In the genomic region with DNA sequence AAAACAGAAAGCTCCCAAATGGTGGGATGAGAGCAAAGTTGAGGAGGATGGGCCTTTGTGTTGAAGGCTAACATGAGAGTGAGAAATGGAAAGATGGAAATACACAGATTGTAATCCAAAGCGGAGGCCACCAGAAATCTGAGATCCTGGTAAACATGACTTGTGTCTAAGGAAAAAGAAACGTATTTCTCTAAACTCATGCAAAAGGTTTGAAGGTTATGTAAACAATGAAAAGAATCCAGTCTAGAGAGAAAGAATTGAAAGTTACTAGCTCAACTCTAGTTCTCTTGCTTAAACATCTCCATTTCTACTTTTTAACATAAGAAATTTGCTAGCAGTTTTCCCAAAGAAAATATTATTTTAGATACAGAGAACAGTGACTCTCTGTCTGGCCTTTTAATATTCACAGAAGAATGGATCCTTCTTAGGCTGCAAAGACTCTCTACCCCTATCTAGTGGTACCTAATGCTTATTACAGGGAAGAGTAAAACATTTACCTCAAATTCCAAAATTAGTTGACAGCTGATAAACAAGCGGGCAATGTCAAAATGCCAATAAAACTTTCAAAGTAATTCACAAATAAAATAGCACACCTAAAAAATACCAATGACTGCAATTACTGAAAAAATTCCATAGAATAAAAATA, we compare ENCODE assay signal across 1 cellular context.
A peak's percentile ranks its signal among the peaks of the same experiment; 100 is the strongest.
TF ChIP-seq lines count a peak whose summit lies in the region.

No MANE protein-coding gene starts in this region.

TF ChIP-seq in HepG2, 621 proteins besides CTCF, POLR2A, EP300 and RAD21 (continued from another document and continues in another):
- TF ChIP-seq E2F5 (CRISPR knock-in tag; conservative IDR thresholded peaks at IDR 0.05) (no peak), TARDBP (CRISPR knock-in tag; IDR thresholded peaks at IDR 0.05) (peak; percentile 57; the same call in 1 of the 2 replicates), ELF3 (CRISPR knock-in tag; IDR thresholded peaks at IDR 0.05) (peak; percentile 55; the same call in 1 of the 2 replicates), KLF12 (CRISPR knock-in tag; IDR thresholded peaks at IDR 0.05; ENCODE audit: borderline replicate concordance) (no peak), U2AF2 (IDR thresholded peaks at IDR 0.05; ENCODE audit: low read depth, low read length) (no peak), RAD51 (IDR thresholded peaks at IDR 0.05; ENCODE audit: borderline replicate concordance) (no peak), ZKSCAN5 (CRISPR knock-in tag; IDR thresholded peaks at IDR 0.05) (no peak), DR1 (CRISPR knock-in tag; IDR thresholded peaks at IDR 0.05) (no peak), PHF8 (CRISPR knock-in tag; IDR thresholded peaks at IDR 0.05) (no peak), SAFB2 (CRISPR knock-in tag; IDR thresholded peaks at IDR 0.05; ENCODE audit: borderline replicate concordance, low read depth) (no peak), EED (CRISPR knock-in tag; IDR thresholded peaks at IDR 0.05) (no peak), GZF1 (CRISPR knock-in tag; IDR thresholded peaks at IDR 0.05) (no peak), ZNF616 (CRISPR knock-in tag; IDR thresholded peaks at IDR 0.05; ENCODE audit: low read depth) (no peak), ZBTB8A (CRISPR knock-in tag; IDR thresholded peaks at IDR 0.05; ENCODE audit: borderline replicate concordance, low read depth) (no peak), JUN (CRISPR knock-in tag; IDR thresholded peaks at IDR 0.05) (no peak), FOXA1 (IDR thresholded peaks at IDR 0.05) (peak; percentile 57; the same call in 1 of the 2 replicates), FOXA1 (CRISPR knock-in tag; IDR thresholded peaks at IDR 0.05) (peak; percentile 85), RXRB (CRISPR knock-in tag; IDR thresholded peaks at IDR 0.05; ENCODE audit: borderline replicate concordance) (peak; percentile 23; the same call in 1 of the 2 replicates), SAP130 (CRISPR knock-in tag; IDR thresholded peaks at IDR 0.05; ENCODE audit: low read depth) (peak; percentile 64), RORA (CRISPR knock-in tag; IDR thresholded peaks at IDR 0.05) (no peak), NRL (CRISPR knock-in tag; IDR thresholded peaks at IDR 0.05; ENCODE audit: borderline replicate concordance) (no peak), ZNF33B (CRISPR knock-in tag; IDR thresholded peaks at IDR 0.05) (no peak), ZNF597 (CRISPR knock-in tag; IDR thresholded peaks at IDR 0.05) (no peak), ZNF850 (CRISPR knock-in tag; conservative IDR thresholded peaks at IDR 0.05) (no peak), ZNF124 (CRISPR knock-in tag; IDR thresholded peaks at IDR 0.05) (no peak), ZNF430 (CRISPR knock-in tag; IDR thresholded peaks at IDR 0.05) (no peak), ZNF383 (CRISPR knock-in tag; IDR thresholded peaks at IDR 0.05; ENCODE audit: borderline replicate concordance) (no peak), ZNF768 (CRISPR knock-in tag; IDR thresholded peaks at IDR 0.05) (no peak), ZNF224 (CRISPR knock-in tag; IDR thresholded peaks at IDR 0.05) (no peak), BRD4 (CRISPR knock-in tag; IDR thresholded peaks at IDR 0.05) (no peak), THYN1 (CRISPR knock-in tag; IDR thresholded peaks at IDR 0.05; ENCODE audit: borderline replicate concordance, low read depth) (no peak), TRAFD1 (CRISPR knock-in tag; IDR thresholded peaks at IDR 0.05; ENCODE audit: borderline replicate concordance) (no peak), ZNF674 (CRISPR knock-in tag; IDR thresholded peaks at IDR 0.05; ENCODE audit: low read depth) (no peak), NCOA2 (CRISPR knock-in tag; IDR thresholded peaks at IDR 0.05) (peak; percentile 77), FIP1L1 (IDR thresholded peaks at IDR 0.05; ENCODE audit: borderline replicate concordance, insufficient read depth, low read depth, low read length) (no peak), GPBP1L1 (CRISPR knock-in tag; IDR thresholded peaks at IDR 0.05) (no peak), CREB1 (IDR thresholded peaks at IDR 0.05) (no peak), CREB1 (CRISPR knock-in tag; IDR thresholded peaks at IDR 0.05) (peak; percentile 64), NAIF1 (CRISPR knock-in tag; IDR thresholded peaks at IDR 0.05; ENCODE audit: borderline replicate concordance) (no peak), ZSCAN29 (CRISPR knock-in tag; conservative IDR thresholded peaks at IDR 0.05) (no peak), ZNF652 (CRISPR knock-in tag; IDR thresholded peaks at IDR 0.05; ENCODE audit: borderline replicate concordance, low read depth) (no peak), ZIK1 (CRISPR knock-in tag; IDR thresholded peaks at IDR 0.05; ENCODE audit: borderline replicate concordance, low read depth) (no peak), ZBTB7A (CRISPR knock-in tag; IDR thresholded peaks at IDR 0.05) (no peak)
- TF ChIP-seq, protein P1, sequence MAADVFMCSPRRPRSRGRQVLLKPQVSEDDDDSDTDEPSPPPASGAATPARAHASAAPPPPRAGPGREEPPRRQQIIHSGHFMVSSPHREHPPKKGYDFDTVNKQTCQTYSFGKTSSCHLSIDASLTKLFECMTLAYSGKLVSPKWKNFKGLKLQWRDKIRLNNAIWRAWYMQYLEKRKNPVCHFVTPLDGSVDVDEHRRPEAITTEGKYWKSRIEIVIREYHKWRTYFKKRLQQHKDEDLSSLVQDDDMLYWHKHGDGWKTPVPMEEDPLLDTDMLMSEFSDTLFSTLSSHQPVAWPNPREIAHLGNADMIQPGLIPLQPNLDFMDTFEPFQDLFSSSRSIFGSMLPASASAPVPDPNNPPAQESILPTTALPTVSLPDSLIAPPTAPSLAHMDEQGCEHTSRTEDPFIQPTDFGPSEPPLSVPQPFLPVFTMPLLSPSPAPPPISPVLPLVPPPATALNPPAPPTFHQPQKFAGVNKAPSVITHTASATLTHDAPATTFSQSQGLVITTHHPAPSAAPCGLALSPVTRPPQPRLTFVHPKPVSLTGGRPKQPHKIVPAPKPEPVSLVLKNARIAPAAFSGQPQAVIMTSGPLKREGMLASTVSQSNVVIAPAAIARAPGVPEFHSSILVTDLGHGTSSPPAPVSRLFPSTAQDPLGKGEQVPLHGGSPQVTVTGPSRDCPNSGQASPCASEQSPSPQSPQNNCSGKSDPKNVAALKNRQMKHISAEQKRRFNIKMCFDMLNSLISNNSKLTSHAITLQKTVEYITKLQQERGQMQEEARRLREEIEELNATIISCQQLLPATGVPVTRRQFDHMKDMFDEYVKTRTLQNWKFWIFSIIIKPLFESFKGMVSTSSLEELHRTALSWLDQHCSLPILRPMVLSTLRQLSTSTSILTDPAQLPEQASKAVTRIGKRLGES (CRISPR knock-in tag; IDR thresholded peaks at IDR 0.05; ENCODE audit: borderline replicate concordance) = no peak
- TF ChIP-seq, protein P2, sequence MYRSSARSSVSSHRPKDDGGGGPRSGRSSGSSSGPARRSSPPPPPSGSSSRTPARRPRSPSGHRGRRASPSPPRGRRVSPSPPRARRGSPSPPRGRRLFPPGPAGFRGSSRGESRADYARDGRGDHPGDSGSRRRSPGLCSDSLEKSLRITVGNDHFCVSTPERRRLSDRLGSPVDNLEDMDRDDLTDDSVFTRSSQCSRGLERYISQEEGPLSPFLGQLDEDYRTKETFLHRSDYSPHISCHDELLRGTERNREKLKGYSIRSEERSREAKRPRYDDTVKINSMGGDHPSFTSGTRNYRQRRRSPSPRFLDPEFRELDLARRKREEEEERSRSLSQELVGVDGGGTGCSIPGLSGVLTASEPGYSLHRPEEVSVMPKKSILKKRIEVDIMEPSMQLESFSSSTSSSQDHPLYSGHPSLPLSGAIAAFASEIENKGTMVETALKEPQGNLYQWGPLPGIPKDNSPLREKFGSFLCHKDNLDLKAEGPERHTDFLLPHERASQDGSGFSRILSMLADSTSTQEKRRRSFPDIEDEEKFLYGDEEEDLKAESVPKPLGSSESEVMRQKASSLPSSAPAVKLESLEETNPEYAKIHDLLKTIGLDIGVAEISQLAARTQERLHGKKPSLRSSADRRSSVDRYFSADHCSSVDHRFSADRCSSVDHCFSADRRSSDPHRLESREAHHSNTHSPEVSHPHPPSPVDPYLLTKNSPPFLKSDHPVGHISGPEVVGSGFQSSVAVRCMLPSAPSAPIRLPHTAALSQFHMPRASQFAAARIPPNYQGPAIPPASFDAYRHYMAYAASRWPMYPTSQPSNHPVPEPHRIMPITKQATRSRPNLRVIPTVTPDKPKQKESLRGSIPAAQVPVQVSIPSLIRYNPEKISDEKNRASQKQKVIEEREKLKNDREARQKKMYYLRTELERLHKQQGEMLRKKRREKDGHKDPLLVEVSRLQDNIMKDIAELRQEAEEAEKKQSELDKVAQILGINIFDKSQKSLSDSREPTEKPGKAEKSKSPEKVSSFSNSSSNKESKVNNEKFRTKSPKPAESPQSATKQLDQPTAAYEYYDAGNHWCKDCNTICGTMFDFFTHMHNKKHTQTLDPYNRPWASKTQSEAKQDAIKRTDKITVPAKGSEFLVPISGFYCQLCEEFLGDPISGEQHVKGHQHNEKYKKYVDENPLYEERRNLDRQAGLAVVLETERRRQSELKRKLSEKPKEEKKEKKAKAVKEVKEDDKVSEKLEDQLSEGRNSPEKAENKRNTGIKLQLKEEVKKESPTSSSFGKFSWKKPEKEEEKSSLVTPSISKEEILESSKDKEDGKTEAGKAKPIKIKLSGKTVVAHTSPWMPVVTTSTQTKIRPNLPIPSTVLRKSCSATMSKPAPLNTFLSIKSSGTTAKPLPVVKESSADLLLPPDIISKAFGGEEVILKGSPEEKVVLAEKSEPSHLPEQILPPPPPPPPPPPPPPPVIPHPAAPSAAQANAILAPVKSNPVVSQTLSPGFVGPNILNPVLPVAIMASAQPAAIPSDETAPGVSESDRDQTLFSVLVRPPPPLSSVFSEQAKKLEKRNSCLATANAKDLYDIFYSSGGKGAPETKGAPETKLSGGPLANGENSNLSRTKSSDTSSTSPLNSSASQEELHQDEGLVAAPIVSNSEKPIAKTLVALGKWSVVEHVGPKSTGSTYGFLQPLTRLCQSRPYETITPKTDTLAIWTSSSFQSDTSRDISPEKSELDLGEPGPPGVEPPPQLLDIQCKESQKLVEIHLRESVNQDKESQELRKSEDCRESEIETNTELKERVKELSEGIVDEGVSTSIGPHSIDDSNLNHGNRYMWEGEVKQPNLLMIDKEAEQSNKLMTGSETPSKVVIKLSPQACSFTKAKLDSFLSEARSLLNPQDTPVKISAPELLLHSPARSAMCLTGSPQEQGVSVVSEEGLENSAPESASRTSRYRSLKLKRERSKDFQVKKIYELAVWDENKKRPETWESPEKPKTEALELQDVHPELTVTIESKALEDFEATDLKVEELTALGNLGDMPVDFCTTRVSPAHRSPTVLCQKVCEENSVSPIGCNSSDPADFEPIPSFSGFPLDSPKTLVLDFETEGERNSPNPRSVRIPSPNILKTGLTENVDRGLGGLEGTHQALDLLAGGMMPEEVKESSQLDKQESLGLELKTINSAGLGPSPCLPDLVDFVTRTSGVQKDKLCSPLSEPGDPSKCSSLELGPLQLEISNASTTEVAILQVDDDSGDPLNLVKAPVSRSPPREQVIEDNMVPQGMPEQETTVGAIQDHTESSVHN (CRISPR knock-in tag; IDR thresholded peaks at IDR 0.05) = no peak
- TF ChIP-seq, protein P3, sequence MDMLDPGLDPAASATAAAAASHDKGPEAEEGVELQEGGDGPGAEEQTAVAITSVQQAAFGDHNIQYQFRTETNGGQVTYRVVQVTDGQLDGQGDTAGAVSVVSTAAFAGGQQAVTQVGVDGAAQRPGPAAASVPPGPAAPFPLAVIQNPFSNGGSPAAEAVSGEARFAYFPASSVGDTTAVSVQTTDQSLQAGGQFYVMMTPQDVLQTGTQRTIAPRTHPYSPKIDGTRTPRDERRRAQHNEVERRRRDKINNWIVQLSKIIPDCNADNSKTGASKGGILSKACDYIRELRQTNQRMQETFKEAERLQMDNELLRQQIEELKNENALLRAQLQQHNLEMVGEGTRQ (IDR thresholded peaks at IDR 0.05; ENCODE audit: low read depth, low read length) = no peak
- TF ChIP-seq, protein P3 (CRISPR knock-in tag; IDR thresholded peaks at IDR 0.05; ENCODE audit: borderline replicate concordance) = no peak
